1 cellular context compared by ENCODE assay signal in genomic region chr12:122265931-122266771, GRCh38.
TF ChIP-seq lines count a peak whose summit lies in the region.

Gene VPS33A, minus strand, starts transcription at chr12:122266494. Its CDS starts 86 bp downstream, at chr12:122266408.

TF ChIP-seq in HEK293, 187 proteins besides CTCF, POLR2A, EP300 and RAD21 (continued from another document and continues in another):
- TF ChIP-seq ZNF488 (tag by site-specific recombination; IDR thresholded peaks at IDR 0.05) = peak; percentile 61
- TF ChIP-seq ZNF335 (tag by site-specific recombination; conservative IDR thresholded peaks at IDR 0.05) = peak; percentile 99
- peak; percentile 94 for TF ChIP-seq ZNF2 (tag by site-specific recombination; IDR thresholded peaks at IDR 0.05)
- TF ChIP-seq ZBTB49 (tag by site-specific recombination; IDR thresholded peaks at IDR 0.05; ENCODE audit: low read depth) = 0 out of 2 replicates have a peak, but pooled peaks have one; percentile 23
- TF ChIP-seq ZNF394 (tag by site-specific recombination; IDR thresholded peaks at IDR 0.05; ENCODE audit: borderline replicate concordance) = peak; percentile 78
- TF ChIP-seq YY2 (tag by site-specific recombination; IDR thresholded peaks at IDR 0.05) = peak; percentile 96
- TF ChIP-seq ZNF354C (tag by site-specific recombination; IDR thresholded peaks at IDR 0.05; ENCODE audit: borderline replicate concordance, low read depth) = no peak
- TF ChIP-seq ZNF274 (IDR thresholded peaks at IDR 0.05; ENCODE audit: low read length) = no peak
- TF ChIP-seq ZNF274 (tag by site-specific recombination; IDR thresholded peaks at IDR 0.05; ENCODE audit: borderline replicate concordance) = no peak
- TF ChIP-seq, protein P1, sequence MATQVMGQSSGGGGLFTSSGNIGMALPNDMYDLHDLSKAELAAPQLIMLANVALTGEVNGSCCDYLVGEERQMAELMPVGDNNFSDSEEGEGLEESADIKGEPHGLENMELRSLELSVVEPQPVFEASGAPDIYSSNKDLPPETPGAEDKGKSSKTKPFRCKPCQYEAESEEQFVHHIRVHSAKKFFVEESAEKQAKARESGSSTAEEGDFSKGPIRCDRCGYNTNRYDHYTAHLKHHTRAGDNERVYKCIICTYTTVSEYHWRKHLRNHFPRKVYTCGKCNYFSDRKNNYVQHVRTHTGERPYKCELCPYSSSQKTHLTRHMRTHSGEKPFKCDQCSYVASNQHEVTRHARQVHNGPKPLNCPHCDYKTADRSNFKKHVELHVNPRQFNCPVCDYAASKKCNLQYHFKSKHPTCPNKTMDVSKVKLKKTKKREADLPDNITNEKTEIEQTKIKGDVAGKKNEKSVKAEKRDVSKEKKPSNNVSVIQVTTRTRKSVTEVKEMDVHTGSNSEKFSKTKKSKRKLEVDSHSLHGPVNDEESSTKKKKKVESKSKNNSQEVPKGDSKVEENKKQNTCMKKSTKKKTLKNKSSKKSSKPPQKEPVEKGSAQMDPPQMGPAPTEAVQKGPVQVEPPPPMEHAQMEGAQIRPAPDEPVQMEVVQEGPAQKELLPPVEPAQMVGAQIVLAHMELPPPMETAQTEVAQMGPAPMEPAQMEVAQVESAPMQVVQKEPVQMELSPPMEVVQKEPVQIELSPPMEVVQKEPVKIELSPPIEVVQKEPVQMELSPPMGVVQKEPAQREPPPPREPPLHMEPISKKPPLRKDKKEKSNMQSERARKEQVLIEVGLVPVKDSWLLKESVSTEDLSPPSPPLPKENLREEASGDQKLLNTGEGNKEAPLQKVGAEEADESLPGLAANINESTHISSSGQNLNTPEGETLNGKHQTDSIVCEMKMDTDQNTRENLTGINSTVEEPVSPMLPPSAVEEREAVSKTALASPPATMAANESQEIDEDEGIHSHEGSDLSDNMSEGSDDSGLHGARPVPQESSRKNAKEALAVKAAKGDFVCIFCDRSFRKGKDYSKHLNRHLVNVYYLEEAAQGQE (tag by site-specific recombination; IDR thresholded peaks at IDR 0.05) = peak; percentile 62; the same call in 1 of the 2 replicates
- peak; percentile 99 for TF ChIP-seq ZXDB (tag by site-specific recombination; IDR thresholded peaks at IDR 0.05)
- TF ChIP-seq ZBTB48 (tag by site-specific recombination; IDR thresholded peaks at IDR 0.05) = peak; percentile 75
- TF ChIP-seq ZBTB20 (tag by site-specific recombination; IDR thresholded peaks at IDR 0.05) = peak; percentile 100
- peak; percentile 95 for TF ChIP-seq ZNF692 (tag by site-specific recombination; IDR thresholded peaks at IDR 0.05)
- no peak for TF ChIP-seq ZNF658 (tag by site-specific recombination; IDR thresholded peaks at IDR 0.05)
- 0 out of 2 replicates have a peak, but pooled peaks have one; percentile 29 for TF ChIP-seq ZNF404 (tag by site-specific recombination; IDR thresholded peaks at IDR 0.05)
- TF ChIP-seq KLF10 (tag by site-specific recombination; IDR thresholded peaks at IDR 0.05) = peak; percentile 76
- TF ChIP-seq ZNF16 (tag by site-specific recombination; IDR thresholded peaks at IDR 0.05; ENCODE audit: low read depth) = 0 out of 2 replicates have a peak, but pooled peaks have one; percentile 4
- TF ChIP-seq, protein P2, sequence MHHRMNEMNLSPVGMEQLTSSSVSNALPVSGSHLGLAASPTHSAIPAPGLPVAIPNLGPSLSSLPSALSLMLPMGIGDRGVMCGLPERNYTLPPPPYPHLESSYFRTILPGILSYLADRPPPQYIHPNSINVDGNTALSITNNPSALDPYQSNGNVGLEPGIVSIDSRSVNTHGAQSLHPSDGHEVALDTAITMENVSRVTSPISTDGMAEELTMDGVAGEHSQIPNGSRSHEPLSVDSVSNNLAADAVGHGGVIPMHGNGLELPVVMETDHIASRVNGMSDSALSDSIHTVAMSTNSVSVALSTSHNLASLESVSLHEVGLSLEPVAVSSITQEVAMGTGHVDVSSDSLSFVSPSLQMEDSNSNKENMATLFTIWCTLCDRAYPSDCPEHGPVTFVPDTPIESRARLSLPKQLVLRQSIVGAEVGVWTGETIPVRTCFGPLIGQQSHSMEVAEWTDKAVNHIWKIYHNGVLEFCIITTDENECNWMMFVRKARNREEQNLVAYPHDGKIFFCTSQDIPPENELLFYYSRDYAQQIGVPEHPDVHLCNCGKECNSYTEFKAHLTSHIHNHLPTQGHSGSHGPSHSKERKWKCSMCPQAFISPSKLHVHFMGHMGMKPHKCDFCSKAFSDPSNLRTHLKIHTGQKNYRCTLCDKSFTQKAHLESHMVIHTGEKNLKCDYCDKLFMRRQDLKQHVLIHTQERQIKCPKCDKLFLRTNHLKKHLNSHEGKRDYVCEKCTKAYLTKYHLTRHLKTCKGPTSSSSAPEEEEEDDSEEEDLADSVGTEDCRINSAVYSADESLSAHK (tag by site-specific recombination; IDR thresholded peaks at IDR 0.05) = peak; percentile 76
- TF ChIP-seq, protein P3, sequence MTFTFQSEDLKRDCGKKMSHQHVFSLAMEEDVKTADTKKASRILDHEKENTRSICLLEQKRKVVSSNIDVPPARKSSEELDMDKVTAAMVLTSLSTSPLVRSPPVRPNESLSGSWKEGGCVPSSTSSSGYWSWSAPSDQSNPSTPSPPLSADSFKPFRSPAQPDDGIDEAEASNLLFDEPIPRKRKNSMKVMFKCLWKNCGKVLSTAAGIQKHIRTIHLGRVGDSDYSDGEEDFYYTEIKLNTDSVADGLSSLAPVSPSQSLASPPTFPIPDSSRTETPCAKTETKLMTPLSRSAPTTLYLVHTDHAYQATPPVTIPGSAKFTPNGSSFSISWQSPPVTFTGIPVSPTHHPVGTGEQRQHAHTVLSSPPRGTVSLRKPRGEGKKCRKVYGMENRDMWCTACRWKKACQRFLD (tag by site-specific recombination; IDR thresholded peaks at IDR 0.05) = peak; percentile 98
- TF ChIP-seq ZNF391 (tag by site-specific recombination; IDR thresholded peaks at IDR 0.05; ENCODE audit: borderline replicate concordance, low read depth) = peak; percentile 97
- TF ChIP-seq ZNF664 (tag by site-specific recombination; IDR thresholded peaks at IDR 0.05) = peak; percentile 80
- peak; percentile 94 for TF ChIP-seq SP7 (tag by site-specific recombination; IDR thresholded peaks at IDR 0.05)
- peak; percentile 65; the same call in 1 of the 2 replicates for TF ChIP-seq EGR2 (tag by site-specific recombination; IDR thresholded peaks at IDR 0.05; ENCODE audit: low read depth)
- peak; percentile 61; the same call in 1 of the 2 replicates for TF ChIP-seq ZNF292 (tag by site-specific recombination; IDR thresholded peaks at IDR 0.05; ENCODE audit: borderline replicate concordance, low read depth)
- TF ChIP-seq ZNF514 (tag by site-specific recombination; IDR thresholded peaks at IDR 0.05) = no peak
- peak; percentile 48 for TF ChIP-seq ZBTB8A (tag by site-specific recombination; IDR thresholded peaks at IDR 0.05)
- peak; percentile 96 for TF ChIP-seq KLF8 (tag by site-specific recombination; IDR thresholded peaks at IDR 0.05)
- peak; percentile 86 for TF ChIP-seq ZNF660 (tag by site-specific recombination; IDR thresholded peaks at IDR 0.05)
- TF ChIP-seq, protein P4, sequence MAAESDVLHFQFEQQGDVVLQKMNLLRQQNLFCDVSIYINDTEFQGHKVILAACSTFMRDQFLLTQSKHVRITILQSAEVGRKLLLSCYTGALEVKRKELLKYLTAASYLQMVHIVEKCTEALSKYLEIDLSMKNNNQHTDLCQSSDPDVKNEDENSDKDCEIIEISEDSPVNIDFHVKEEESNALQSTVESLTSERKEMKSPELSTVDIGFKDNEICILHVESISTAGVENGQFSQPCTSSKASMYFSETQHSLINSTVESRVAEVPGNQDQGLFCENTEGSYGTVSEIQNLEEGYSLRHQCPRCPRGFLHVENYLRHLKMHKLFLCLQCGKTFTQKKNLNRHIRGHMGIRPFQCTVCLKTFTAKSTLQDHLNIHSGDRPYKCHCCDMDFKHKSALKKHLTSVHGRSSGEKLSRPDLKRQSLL (tag by site-specific recombination; IDR thresholded peaks at IDR 0.05) = peak; percentile 67; the same call in 1 of the 2 replicates
- peak; percentile 88; the same call in 1 of the 2 replicates for TF ChIP-seq ZNF785 (tag by site-specific recombination; IDR thresholded peaks at IDR 0.05)
- 0 out of 2 replicates have a peak, but pooled peaks have one; percentile 54 for TF ChIP-seq GLI4 (tag by site-specific recombination; IDR thresholded peaks at IDR 0.05)
- peak; percentile 83 for TF ChIP-seq MYNN (tag by site-specific recombination; IDR thresholded peaks at IDR 0.05; ENCODE audit: borderline replicate concordance)
- TF ChIP-seq, protein P5, sequence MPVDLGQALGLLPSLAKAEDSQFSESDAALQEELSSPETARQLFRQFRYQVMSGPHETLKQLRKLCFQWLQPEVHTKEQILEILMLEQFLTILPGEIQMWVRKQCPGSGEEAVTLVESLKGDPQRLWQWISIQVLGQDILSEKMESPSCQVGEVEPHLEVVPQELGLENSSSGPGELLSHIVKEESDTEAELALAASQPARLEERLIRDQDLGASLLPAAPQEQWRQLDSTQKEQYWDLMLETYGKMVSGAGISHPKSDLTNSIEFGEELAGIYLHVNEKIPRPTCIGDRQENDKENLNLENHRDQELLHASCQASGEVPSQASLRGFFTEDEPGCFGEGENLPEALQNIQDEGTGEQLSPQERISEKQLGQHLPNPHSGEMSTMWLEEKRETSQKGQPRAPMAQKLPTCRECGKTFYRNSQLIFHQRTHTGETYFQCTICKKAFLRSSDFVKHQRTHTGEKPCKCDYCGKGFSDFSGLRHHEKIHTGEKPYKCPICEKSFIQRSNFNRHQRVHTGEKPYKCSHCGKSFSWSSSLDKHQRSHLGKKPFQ (tag by site-specific recombination; IDR thresholded peaks at IDR 0.05) = peak; percentile 78; the same call in 1 of the 2 replicates
- TF ChIP-seq ZNF510 (tag by site-specific recombination; IDR thresholded peaks at IDR 0.05; ENCODE audit: insufficient replicate concordance) = no peak
- TF ChIP-seq YY1 (tag by site-specific recombination; IDR thresholded peaks at IDR 0.05) = peak; percentile 95
- peak; percentile 88 for TF ChIP-seq HIC1 (tag by site-specific recombination; IDR thresholded peaks at IDR 0.05)
- peak; percentile 98 for TF ChIP-seq KLF16 (tag by site-specific recombination; IDR thresholded peaks at IDR 0.05)
- peak; percentile 53; the same call in 1 of the 2 replicates for TF ChIP-seq ZNF449 (tag by site-specific recombination; IDR thresholded peaks at IDR 0.05)
